Comparison of ENCODE assay signal across 16 cellular contexts in the genomic region with DNA sequence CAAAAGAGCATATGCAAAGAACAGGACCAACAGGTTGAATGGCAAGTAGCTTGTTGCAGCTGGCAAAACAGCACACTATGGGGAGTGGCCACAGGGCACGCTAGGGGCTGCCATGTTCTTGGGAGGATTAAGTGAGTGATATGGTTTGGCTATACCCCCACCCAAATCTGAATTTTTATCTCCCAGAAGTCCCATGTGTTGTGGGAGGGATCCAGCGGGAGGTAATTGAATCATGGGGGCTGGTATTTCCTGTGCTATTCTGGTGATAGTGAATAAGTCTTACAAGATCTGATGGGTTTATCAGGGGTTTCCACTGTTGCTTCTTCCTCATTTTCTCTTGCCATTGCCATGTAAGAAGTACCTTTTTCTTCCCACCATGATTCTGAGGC.
"Had no signal": no experiment of that assay in that cellular context is flagged by ENCODE, and none has a peak within 500 bp of the region (broad histone marks: within the 10 kb centered on the region; RNA-seq: fewer than 3 reads in every experiment).

No MANE protein-coding gene starts in this region.

- DNase-seq: Kasumi-1, MV-4-11, NCI-H1092, NCI-H1105 treated with DMSO at 0.1 percent for 48 hours, NCI-H1417 treated with DMSO at 0.1 percent for 48 hours, NCI-H146, NCI-H1930, NCI-H2081, NCI-H2107, NCI-H2227 treated with DMSO at 0.1 percent for 48 hours, NCI-H748 treated with DMSO at 0.1 percent for 48 hours, SHP77, SK-N-SH, SW 1271, T-cell had no signal

- H3K4me3 ChIP-seq: K562 had no signal
